Comparison of ENCODE assay signal across 19 cellular contexts in the genomic region with DNA sequence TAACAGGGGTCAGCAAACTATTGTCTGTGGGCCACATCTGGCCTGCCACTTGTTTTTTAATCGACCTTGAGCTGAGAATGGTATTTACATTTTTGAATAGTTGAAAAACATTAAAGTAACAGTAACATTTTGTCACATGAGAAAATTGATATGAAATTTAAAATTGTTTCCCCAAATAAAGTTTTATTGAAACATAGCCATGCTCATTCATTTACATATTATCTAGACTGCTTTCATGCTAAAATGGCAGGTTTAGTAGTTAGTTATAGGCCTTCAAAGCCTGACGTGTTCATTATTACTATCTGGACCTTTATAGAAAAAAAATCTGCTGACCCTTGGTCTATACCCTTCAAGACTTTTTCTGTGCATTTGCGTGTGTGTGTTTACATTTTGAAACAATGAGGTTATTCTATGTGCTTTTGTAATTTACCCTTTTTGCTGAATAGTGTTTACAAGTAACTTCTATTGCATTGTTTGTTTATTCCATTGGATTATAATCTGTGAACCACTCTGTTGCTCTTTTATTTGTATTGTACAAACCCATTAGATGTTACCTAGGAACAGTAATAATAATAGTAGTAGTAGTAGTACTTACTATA. TPM values are rescaled to one million over a fixed set of nuclear protein-coding genes. Genes with fewer than 3 reads are reported as not detected.
DNase-seq lines count a peak whose midpoint lies in the region; ATAC-seq, FAIRE-seq and TF ChIP-seq lines count a peak whose summit lies in the region.
"Had no signal": no experiment of that assay in that cellular context is flagged by ENCODE, and none has a peak within 500 bp of the region (broad histone marks: within the 10 kb centered on the region; RNA-seq: fewer than 3 reads in every experiment).

No MANE protein-coding gene starts in this region.

- no peak for TF ChIP-seq CTCF in mammary epithelial cell (conservative IDR thresholded peaks at IDR 0.05 in 1 of 2, IDR thresholded peaks at IDR 0.05 in 1 of 2; ENCODE audit: extremely low read depth in 1 of 2, insufficient read depth in 1 of 2, low read depth in 1 of 2, low read length in 2 of 2)
- TF ChIP-seq CTCF in breast epithelium (IDR thresholded peaks at IDR 0.05) = no peak
- no peak for TF ChIP-seq CTCF in HEK293 (tag by site-specific recombination; IDR thresholded peaks at IDR 0.05)
- no peak for TF ChIP-seq CTCF in GM12878 (IDR thresholded peaks at IDR 0.05 in 2 of 3, conservative IDR thresholded peaks at IDR 0.05 in 1 of 3; ENCODE audit: control insufficient read depth in 2 of 3, extremely low read depth in 1 of 3, insufficient read depth in 1 of 3, low read depth in 3 of 3, low read length in 3 of 3)
- no peak for TF ChIP-seq CTCF in foreskin keratinocyte (conservative IDR thresholded peaks at IDR 0.05)
- no peak for TF ChIP-seq CTCF in SK-N-SH (IDR thresholded peaks at IDR 0.05)
- no peak for TF ChIP-seq CTCF in BE2C (IDR thresholded peaks at IDR 0.05; ENCODE audit: low read depth, low read length)
- TF ChIP-seq CTCF in esophagus muscularis mucosa (IDR thresholded peaks at IDR 0.05) = no peak

- TF ChIP-seq EP300 in GM12878 (IDR thresholded peaks at IDR 0.05; ENCODE audit: borderline replicate concordance in 1 of 2, control insufficient read depth in 1 of 2, low read depth in 2 of 2, low read length in 2 of 2) = no peak
- TF ChIP-seq EP300 in SK-N-SH (IDR thresholded peaks at IDR 0.05; ENCODE audit: borderline replicate concordance in 1 of 2, low read depth in 1 of 2, low read length in 1 of 2) = no peak
- TF ChIP-seq EP300 in esophagus muscularis mucosa (IDR thresholded peaks at IDR 0.05) = no peak

- H4K20me1 ChIP-seq in mammary epithelial cell (ENCODE audit: insufficient read depth, low read length) (no peaks in the 10 kb centered on the region), GM12878 (ENCODE audit: control insufficient read depth, insufficient read depth) (no peaks in the 10 kb centered on the region), SK-N-SH (ENCODE audit: insufficient read depth) (peaks cover 10% of the 10 kb centered on the region)

- no peak overlapping the region for H2AFZ ChIP-seq in mammary epithelial cell (ENCODE audit: low read depth, low read length)
- H2AFZ ChIP-seq in GM12878 (ENCODE audit: control insufficient read depth, low read depth, low read length) = no peak overlapping the region
- no peak overlapping the region for H2AFZ ChIP-seq in SK-N-SH (ENCODE audit: low read depth)

- H3F3A ChIP-seq in SK-N-SH (replicated peaks; ENCODE audit: insufficient read depth) = no peaks in the 10 kb centered on the region

- H3K27me3 ChIP-seq in mammary epithelial cell (ENCODE audit: insufficient read depth, low read length) = no peaks in the 10 kb centered on the region
- H3K27me3 ChIP-seq in breast epithelium = no peaks in the 10 kb centered on the region
- H3K27me3 ChIP-seq in GM12878 (replicated peaks in 1 of 2; ENCODE audit: control insufficient read depth in 2 of 2, insufficient read depth in 2 of 2, low read length in 1 of 2) = no peaks in the 10 kb centered on the region
- H3K27me3 ChIP-seq in foreskin keratinocyte = no peaks in the 10 kb centered on the region
- no peaks in the 10 kb centered on the region for H3K27me3 ChIP-seq in SK-N-SH (ENCODE audit: insufficient read depth)
- no peaks in the 10 kb centered on the region for H3K27me3 ChIP-seq in BE2C
- no peaks in the 10 kb centered on the region for H3K27me3 ChIP-seq in esophagus muscularis mucosa
- H3K27me3 ChIP-seq: BLaER1 had no signal

- H3K27ac ChIP-seq in mammary epithelial cell (ENCODE audit: insufficient read depth, low read depth, low read length) (peak overlapping the region; percentile 37), breast epithelium (no peak overlapping the region), HEK293 (ENCODE audit: extremely low read depth, low read depth, low read length) (no peak overlapping the region), GM12878 (ENCODE audit: control insufficient read depth, insufficient read depth) (no peak overlapping the region), foreskin keratinocyte (peak overlapping the region; percentile 51), SK-N-SH (ENCODE audit: low read depth in 2 of 2, low read length in 1 of 2) (no peak overlapping the region), esophagus muscularis mucosa (replicated peaks in 1 of 4) (no peak overlapping the region)
- H3K27ac ChIP-seq: BLaER1, C4-2B had no signal

- 100% methylated on average over 3 of the region's 3 CpGs for WGBS in mammary epithelial cell (ENCODE audit: low coverage, missing lambda C conversion rate)
- 97% methylated on average over 3 of the region's 3 CpGs for WGBS in GM12878 (ENCODE audit: insufficient coverage, insufficient replicate concordance, low lambda C conversion rate, missing lambda C conversion rate)
- 69% methylated on average over 3 of the region's 3 CpGs for WGBS in SK-N-SH (ENCODE audit: low lambda C conversion rate)
- 88% methylated on average over 3 of the region's 3 CpGs for WGBS in esophagus muscularis mucosa

- H3K4me1 ChIP-seq in mammary epithelial cell (ENCODE audit: insufficient read depth, low read length) (peaks cover 35% of the 10 kb centered on the region), breast epithelium (peaks cover 0 to 2% of the 10 kb centered on the region in 2 donors), HEK293 (ENCODE audit: control insufficient read depth, insufficient read depth, low read length) (peaks cover 37% of the 10 kb centered on the region), GM12878 (ENCODE audit: control insufficient read depth, insufficient read depth, low read length) (peaks cover 4% of the 10 kb centered on the region), foreskin keratinocyte (peaks cover 32% of the 10 kb centered on the region), SK-N-SH (ENCODE audit: control insufficient read depth in 1 of 2, insufficient read depth in 2 of 2, low read depth in 1 of 2, low read length in 1 of 2) (peaks cover 0 to 16% of the 10 kb centered on the region in 2 experiments; a peak in 2 of 4 replicates), BE2C (no peaks in the 10 kb centered on the region), esophagus muscularis mucosa (peaks cover 17 to 28% (median 21%) of the 10 kb centered on the region in 4 donors)
- H3K4me1 ChIP-seq: BLaER1 had no signal

- SMC1A ChIA-PET in GM12878 (lab: Charles Lee; ENCODE audit: uncharacterized antibody, unreplicated experiment) = interaction anchor here (1.0 to 5.1 kb wide), 3 partner anchors 12 to 137 kb away, joined by 3 to 28 read pairs (median 5); no protein-coding TSS in a partner anchor

- ATAC-seq in GM12878 = no peak
- no peak for ATAC-seq in foreskin keratinocyte
- ATAC-seq: CD8-positive, alpha-beta T cell had no signal

- H3K4me2 ChIP-seq in mammary epithelial cell (ENCODE audit: insufficient read depth, low read depth, low read length) = no peak overlapping the region
- H3K4me2 ChIP-seq in GM12878 (ENCODE audit: control insufficient read depth, insufficient read depth) = no peak overlapping the region
- no peak overlapping the region for H3K4me2 ChIP-seq in SK-N-SH
- H3K4me2 ChIP-seq: BLaER1 had no signal

- no peak for TF ChIP-seq POLR2A in breast epithelium (IDR thresholded peaks at IDR 0.05)
- no peak for TF ChIP-seq POLR2A in GM12878 (IDR thresholded peaks at IDR 0.05; ENCODE audit: low read depth, low read length)
- no peak for TF ChIP-seq POLR2A in esophagus muscularis mucosa (IDR thresholded peaks at IDR 0.05; ENCODE audit: low read depth)

- DNase-seq in mammary epithelial cell (no peak), breast epithelium (ENCODE audit: low spot score in 2 of 2) (no peak), GM12878 (ENCODE audit: low read depth, low spot score) (no peak), foreskin keratinocyte (peak in 1 of 2 donors; percentile 2), SK-N-SH (no peak), BE2C (no peak), esophagus muscularis mucosa (ENCODE audit: extremely low spot score) (no peak)
- DNase-seq: Caco-2; CD4-positive, CD25-positive, alpha-beta regulatory T cell; CD8-positive, alpha-beta T cell; DMS153; DND-41; GOT3 had no signal

- no peak for FAIRE-seq in GM12878 (lab: Jason Lieb, UNC)
- FAIRE-seq: G401.6, H54 had no signal

- no TSS peak for BruUV-seq in mammary epithelial cell (replicated peaks; lab: Mats Ljungman, UMichigan)
- BruUV-seq in GM12878 (replicated peaks; lab: Mats Ljungman, UMichigan) = no TSS peak

- in situ Hi-C loops in mammary epithelial cell (cut with MboI; ENCODE audit: low sequenced_read_pairs in 2 of 2) = no loop called here
- in situ Hi-C loops in GM12878 (cut with MboI) = no loop called here

- no peaks in the 10 kb centered on the region for H3K36me3 ChIP-seq in mammary epithelial cell (ENCODE audit: insufficient read depth, low read length)
- no peaks in the 10 kb centered on the region for H3K36me3 ChIP-seq in breast epithelium
- H3K36me3 ChIP-seq in HEK293 (ENCODE audit: control insufficient read depth in 2 of 2, insufficient read depth in 1 of 2, low read length in 2 of 2) = no peaks in the 10 kb centered on the region
- no peaks in the 10 kb centered on the region for H3K36me3 ChIP-seq in GM12878 (ENCODE audit: control insufficient read depth in 2 of 2, insufficient read depth in 2 of 2, low read length in 1 of 2)
- H3K36me3 ChIP-seq in SK-N-SH (replicated peaks in 1 of 2; ENCODE audit: control insufficient read depth in 1 of 2, insufficient read depth in 2 of 2, low read length in 1 of 2) = no peaks in the 10 kb centered on the region
- H3K36me3 ChIP-seq in BE2C = no peaks in the 10 kb centered on the region
- no peaks in the 10 kb centered on the region for H3K36me3 ChIP-seq in esophagus muscularis mucosa
- H3K36me3 ChIP-seq: BLaER1, HAP-1 had no signal

- RAD21 ChIA-PET in GM12878 (lab: Charles Lee; ENCODE audit: unreplicated experiment) = no interaction called here

- H3K9ac ChIP-seq in mammary epithelial cell (ENCODE audit: insufficient read depth, low read length) = no peak overlapping the region
- H3K9ac ChIP-seq in GM12878 (ENCODE audit: control insufficient read depth, insufficient read depth, low read length) = no peak overlapping the region
- no peak overlapping the region for H3K9ac ChIP-seq in SK-N-SH
- H3K9ac ChIP-seq: BLaER1 had no signal

- H3K79me2 ChIP-seq in mammary epithelial cell (ENCODE audit: insufficient read depth, low read length) = peaks cover 62% of the 10 kb centered on the region
- no peaks in the 10 kb centered on the region; the same call in 1 of the 2 replicates for H3K79me2 ChIP-seq in GM12878 (ENCODE audit: control insufficient read depth, insufficient read depth, low read length)
- H3K79me2 ChIP-seq in SK-N-SH (ENCODE audit: insufficient read depth) = peaks cover 49% of the 10 kb centered on the region

- TF ChIP-seq RAD21 in GM12878 (IDR thresholded peaks at IDR 0.05; ENCODE audit: insufficient read depth, low read depth, low read length) (no peak), SK-N-SH (IDR thresholded peaks at IDR 0.05; ENCODE audit: low read length) (no peak)

- H3K4me3 ChIP-seq in mammary epithelial cell (replicated peaks in 1 of 3; ENCODE audit: insufficient read depth in 1 of 3, low read depth in 2 of 3, low read length in 3 of 3) (no peak overlapping the region), breast epithelium (no peak overlapping the region), HEK293 (ENCODE audit: low read depth, low read length) (no peak overlapping the region), GM12878 (no peak overlapping the region), SK-N-SH (ENCODE audit: low read depth in 2 of 2, low read length in 1 of 2) (no peak overlapping the region), BE2C (ENCODE audit: low read depth, low read length) (no peak overlapping the region), esophagus muscularis mucosa (no peak overlapping the region)
- H3K4me3 ChIP-seq: BLaER1, HAP-1 had no signal

- CTCF ChIA-PET in mammary epithelial cell (lab: Charles Lee; ENCODE audit: low non-redundant PET) = no interaction called here
- CTCF ChIA-PET in HEK293 (lab: Yijun Ruan, JAX) = interaction anchor here (1.0 to 5.5 kb wide), 3 partner anchors 13 to 91 kb away, joined by 3 to 63 read pairs (median 42); no protein-coding TSS in a partner anchor
- CTCF ChIA-PET in GM12878 (lab: Yijun Ruan, JAX) = interaction anchor here (0.7 to 1.2 kb wide), 3 partner anchors 17 to 191 kb away, joined by 3 to 4 read pairs (median 3); no protein-coding TSS in a partner anchor
- CTCF ChIA-PET in SK-N-SH (lab: Yijun Ruan, JAX) = interaction anchor here (1.0 to 2.0 kb wide), 4 partner anchors 11 to 191 kb away, joined by 3 to 8 read pairs (median 4); no protein-coding TSS in a partner anchor

- H3K9me3 ChIP-seq in mammary epithelial cell (replicated peaks; ENCODE audit: insufficient read depth, low read length) (no peaks in the 10 kb centered on the region), breast epithelium (no peaks in the 10 kb centered on the region), HEK293 (ENCODE audit: control insufficient read depth, insufficient read depth, low read depth, low read length) (no peaks in the 10 kb centered on the region), GM12878 (replicated peaks; ENCODE audit: control insufficient read depth, insufficient read depth, low read length) (no peaks in the 10 kb centered on the region), SK-N-SH (no peaks in the 10 kb centered on the region), BE2C (no peaks in the 10 kb centered on the region), esophagus muscularis mucosa (no peaks in the 10 kb centered on the region)
- H3K9me3 ChIP-seq: BLaER1, Caco-2, HAP-1 had no signal

- intact Hi-C loops in mammary epithelial cell (cut with micrococcal nuclease) = no loop called here
- intact Hi-C loops in breast epithelium (cut with DNase I; ENCODE audit: low total_unique reads) = no loop called here
- intact Hi-C loops in GM12878 (cut with micrococcal nuclease; ENCODE audit: unreplicated experiment) = no loop called here
- intact Hi-C loops in esophagus muscularis mucosa (cut with DNase I) = no loop called here

- H3K9me2 ChIP-seq in SK-N-SH = no peaks in the 10 kb centered on the region

- POLR2A ChIA-PET in HEK293 (lab: Yijun Ruan, JAX) = no interaction called here
- POLR2A ChIA-PET in GM12878 (lab: Charles Lee) = no interaction called here
- POLR2A ChIA-PET in SK-N-SH (lab: Yijun Ruan, JAX) = interaction anchor here (0.5 kb wide), 1 partner anchor 237 kb away, joined by 3 read pairs; no protein-coding TSS in a partner anchor

- dilution Hi-C loops in mammary epithelial cell (cut with HindIII; ENCODE audit: low sequenced_read_pairs) = no loop called here

RNA-seq across cellular contexts. Expression of gene FTO, which starts 37.1 kb away (rescaled TPM):
- total RNA-seq in mammary epithelial cell (100 to 1,000 TPM in 1 of 2 donors, 10 to 100 TPM in 1; 76.4 to 155 TPM), breast epithelium (100 to 1,000 TPM; 109 to 193 (median 174) TPM), GM12878 (2014; rRNA removed) (39.9 and 41.1 TPM in 2 replicates), GM12878 (2014; rRNA removed; fragmentation: Illumina TruSeq; extraction: Trizol) (50.0 and 52.5 TPM in 2 replicates), GM12878 (2021) (51.7 and 55.0 TPM in 2 replicates), foreskin keratinocyte (65.7 and 67.3 TPM in 2 replicates), esophagus muscularis mucosa (100 to 1,000 TPM; 101 to 121 (median 112) TPM)
- polyA plus RNA-seq in mammary epithelial cell (51.5 TPM), GM12878 (2011; rRNA removed) (33.7 and 47.8 TPM in 2 replicates), GM12878 (2014; fragmentation: Illumina TruSeq; extraction: Trizol) (55.0 and 60.6 TPM in 2 replicates), GM12878 (2014; fragmentation: Nextera tagmentation; extraction: Ambion mirVana) (10 to 100 TPM; 20.1 to 20.3 TPM), GM12878 (2014; rRNA removed) (36.2 and 39.3 TPM in 2 replicates), GM12878 (2016; fragmentation: Nextera tagmentation; extraction: Ambion mirVana) (10 to 100 TPM; 46.3 to 49.8 TPM), foreskin keratinocyte (12.7 and 14.0 TPM in 2 replicates), SK-N-SH (2012; rRNA removed) (41.2 and 49.8 TPM in 2 replicates)
- polyA minus RNA-seq in mammary epithelial cell = 82.1 TPM
- 112 TPM in 2 replicates for total RNA-seq in GM12878 (2013; cell fraction: nucleolus; rRNA removed)
- 24.3 TPM for polyA plus RNA-seq in GM12878 (2011; ENCODE audit: low read depth)
- polyA plus RNA-seq in GM12878 (2011; cell fraction: cytosol; rRNA removed) = 41.6 and 53.8 TPM in 2 replicates
- 18.7 and 24.9 TPM in 2 replicates for polyA plus RNA-seq in GM12878 (2011; cell fraction: nucleus; rRNA removed)
- 23.5 and 30.5 TPM in 2 replicates for polyA plus RNA-seq in GM12878 (2012)
- 69.2 and 93.4 TPM in 2 replicates for polyA minus RNA-seq in GM12878 (2011; rRNA and poly(A)+ RNA removed)
- 23.7 and 25.4 TPM in 2 replicates for polyA minus RNA-seq in GM12878 (2011; cell fraction: cytosol; rRNA and poly(A)+ RNA removed)
- 38.9 and 50.6 TPM in 2 replicates for polyA minus RNA-seq in GM12878 (2011; cell fraction: nucleus; rRNA and poly(A)+ RNA removed)
- 45.9 and 46.5 TPM in 2 replicates for polyA plus RNA-seq in SK-N-SH (2012; cell fraction: cytosol; rRNA removed)
- polyA plus RNA-seq in SK-N-SH (2012; cell fraction: nucleus; rRNA removed) = 19.0 and 26.9 TPM in 2 replicates
- 42.9 TPM for polyA plus RNA-seq in BE2C (2012; ENCODE audit: insufficient read depth, insufficient read length, low read depth)

RNA-seq across cellular contexts. Expression of gene RPGRIP1L, which starts 37.4 kb away (rescaled TPM):
- total RNA-seq in mammary epithelial cell = 10 to 100 TPM in 1 of 2 donors, 1 to 10 TPM in 1; 9.9 to 11.2 TPM
- polyA plus RNA-seq in mammary epithelial cell = 6.0 TPM
- 7.5 TPM for polyA minus RNA-seq in mammary epithelial cell
- 1 to 10 TPM; 3.2 to 7.5 (median 7.5) TPM for total RNA-seq in breast epithelium
- 17.0 and 19.1 TPM in 2 replicates for total RNA-seq in GM12878 (2013; cell fraction: nucleolus; rRNA removed)
- total RNA-seq in GM12878 (2014; rRNA removed) = 3.8 and 4.9 TPM in 2 replicates
- 6.7 and 7.0 TPM in 2 replicates for total RNA-seq in GM12878 (2014; rRNA removed; fragmentation: Illumina TruSeq; extraction: Trizol)
- 4.7 and 5.1 TPM in 2 replicates for total RNA-seq in GM12878 (2021)
- 1.6 TPM for polyA plus RNA-seq in GM12878 (2011; ENCODE audit: low read depth)
- 3.5 and 5.7 TPM in 2 replicates for polyA plus RNA-seq in GM12878 (2011; rRNA removed)
- 1.2 and 1.5 TPM in 2 replicates for polyA plus RNA-seq in GM12878 (2011; cell fraction: cytosol; rRNA removed)
- 2.8 and 3.6 TPM in 2 replicates for polyA plus RNA-seq in GM12878 (2011; cell fraction: nucleus; rRNA removed)
- polyA plus RNA-seq in GM12878 (2012) = 2.0 and 2.3 TPM in 2 replicates
- polyA plus RNA-seq in GM12878 (2014; fragmentation: Illumina TruSeq; extraction: Trizol) = 5.2 and 7.0 TPM in 2 replicates
- polyA plus RNA-seq in GM12878 (2014; fragmentation: Nextera tagmentation; extraction: Ambion mirVana) = 1 to 10 TPM; 3.9 to 4.0 TPM
- 3.4 and 4.1 TPM in 2 replicates for polyA plus RNA-seq in GM12878 (2014; rRNA removed)
- polyA plus RNA-seq in GM12878 (2016; fragmentation: Nextera tagmentation; extraction: Ambion mirVana) = 1 to 10 TPM; 6.6 to 9.6 TPM
- polyA minus RNA-seq in GM12878 (2011; rRNA and poly(A)+ RNA removed) = 3.6 and 6.8 TPM in 2 replicates
- 2.1 and 2.9 TPM in 2 replicates for polyA minus RNA-seq in GM12878 (2011; cell fraction: cytosol; rRNA and poly(A)+ RNA removed)
- 4.7 and 11.9 TPM in 2 replicates for polyA minus RNA-seq in GM12878 (2011; cell fraction: nucleus; rRNA and poly(A)+ RNA removed)
- 9.7 and 9.8 TPM in 2 replicates for total RNA-seq in foreskin keratinocyte
- polyA plus RNA-seq in foreskin keratinocyte = 3.7 and 3.8 TPM in 2 replicates
- 5.7 and 6.5 TPM in 2 replicates for polyA plus RNA-seq in SK-N-SH (2012; rRNA removed)
- polyA plus RNA-seq in SK-N-SH (2012; cell fraction: cytosol; rRNA removed) = 7.4 and 9.9 TPM in 2 replicates
- polyA plus RNA-seq in SK-N-SH (2012; cell fraction: nucleus; rRNA removed) = 4.4 and 9.0 TPM in 2 replicates
- polyA plus RNA-seq in BE2C (2012; ENCODE audit: insufficient read depth, insufficient read length, low read depth) = 16.3 TPM
- 1 to 10 TPM; 2.3 to 4.3 (median 4.0) TPM for total RNA-seq in esophagus muscularis mucosa

Comparison
In these comparisons a context has a peak if more than half of its experiments do, and no peak if none do; other contexts are left out.
1. H3K27ac ChIP-seq: peak in mammary epithelial cell (single experiment) and foreskin keratinocyte (single experiment); none in breast epithelium (0 of 2), HEK293 (single experiment), GM12878 (single experiment), SK-N-SH (0 of 2) and esophagus muscularis mucosa (0 of 4).